Comparison of ENCODE assay signal across 16 cellular contexts in the genomic region with DNA sequence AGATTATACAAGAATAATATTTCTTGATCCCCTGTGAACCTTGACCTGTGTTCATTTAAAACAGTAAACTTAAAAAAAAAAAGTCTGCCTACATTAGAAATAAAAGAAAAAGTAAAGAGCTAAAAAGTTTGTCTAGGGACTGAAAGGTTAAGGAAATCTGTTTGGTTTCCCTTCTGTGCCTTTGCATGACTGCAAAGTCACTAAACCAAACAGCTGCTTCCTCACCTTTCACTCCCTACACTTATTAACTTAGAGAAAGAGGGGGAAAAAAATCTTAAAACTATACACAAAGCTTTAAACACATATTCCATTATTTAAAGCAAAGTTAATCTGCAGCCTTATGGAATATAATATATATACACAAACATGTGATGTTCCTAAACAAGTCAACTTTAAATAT.
"Had no signal": no experiment of that assay in that cellular context is flagged by ENCODE, and none has a peak within 500 bp of the region (broad histone marks: within the 10 kb centered on the region; RNA-seq: fewer than 3 reads in every experiment).

No MANE protein-coding gene starts in this region.

- DNase-seq: activated B cell treated with CpG ODN at 0.5 μM for 24 hours; activated CD4-positive, alpha-beta T cell treated with anti-CD3 and anti-CD28 coated beads for 48 hours; activated gamma-delta T cell treated with Interleukin-2 at 50 U/mL for 16 hours; activated naive CD8-positive, alpha-beta T cell treated with anti-CD3 and anti-CD28 coated beads, Interleukin-2, amount 10 ng/mL, durations not matched to agents 7 days and 5 days; cerebellar nuclear complex; effector memory CD4-positive, alpha-beta T cell; gastrocnemius medialis; heart right ventricle; left colon; lower lobe of right lung; pancreas; stimulated activated CD4-positive, alpha-beta T cell treated with anti-CD3 and anti-CD28 coated beads, Interleukin-12 subunit alpha, Interleukin-12 subunit beta, amount 100 ng/mL, for 4 hours; stimulated activated naive B cell treated with anti-CD40 and anti-IgM and Interleukin-4, amounts not matched to agents 10 μg/mL and 1 μg/mL and 100 μg/mL, for 72 hours; tibial artery had no signal

- H3K9me3 ChIP-seq: gastrocnemius medialis, heart right ventricle, lower lobe of right lung, pancreas, tibial artery had no signal

- H3K27me3 ChIP-seq: gastrocnemius medialis, heart right ventricle, pancreas, tibial artery had no signal

- H3K4me1 ChIP-seq: gastrocnemius medialis, heart right ventricle, lower lobe of right lung, pancreas, tibial artery had no signal

- ATAC-seq: gastrocnemius medialis; heart right ventricle; left colon; lower lobe of right lung; pancreas; stimulated activated naive B cell treated with anti-CD40 and anti-IgM and Interleukin-4, amounts not matched to agents 10 μg/mL and 1 μg/mL and 100 μg/mL, for 72 hours had no signal

- H3K4me3 ChIP-seq: gastrocnemius medialis, heart right ventricle, lower lobe of right lung, pancreas, tibial artery had no signal

- FAIRE-seq: pancreas, urothelium cell line had no signal

- H3K27ac ChIP-seq: epithelial cell of prostate, gastrocnemius medialis, heart right ventricle, lower lobe of right lung, pancreas, tibial artery had no signal
